9 cellular contexts compared by ENCODE assay signal in the genomic region with DNA sequence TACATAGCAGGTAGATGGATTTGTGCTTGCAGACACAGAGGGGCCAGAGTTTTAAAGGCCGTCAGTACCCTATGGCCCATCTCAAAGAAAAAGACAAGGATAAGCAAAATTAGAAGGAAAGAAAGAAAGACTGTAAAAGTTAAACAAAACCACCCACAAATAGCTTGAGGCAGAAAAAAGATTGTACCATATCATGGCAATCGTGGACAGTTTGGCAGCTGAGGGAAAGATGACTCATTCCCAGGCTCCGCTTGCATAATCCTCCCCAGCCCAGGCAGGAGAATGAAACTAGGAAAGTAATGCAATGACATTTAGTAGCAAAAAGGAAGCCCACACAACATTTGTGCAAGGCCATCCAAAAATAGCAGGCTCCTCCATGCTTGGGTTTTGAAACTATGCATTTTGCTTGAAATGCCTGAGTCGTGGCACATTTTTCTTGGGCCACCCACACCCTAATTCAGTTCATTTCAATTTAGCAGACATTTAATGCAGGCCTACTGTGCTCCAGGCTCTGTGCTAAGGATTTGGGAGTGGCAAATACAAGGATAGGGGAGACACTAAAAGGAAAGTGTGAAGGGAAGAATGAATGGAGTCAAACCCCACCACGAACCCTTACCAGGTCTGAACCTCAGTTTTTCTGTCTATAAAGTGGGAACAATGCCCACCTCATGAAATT. TPM values are rescaled to one million over a fixed set of nuclear protein-coding genes. Genes with fewer than 3 reads are reported as not detected.
A peak's percentile ranks its signal among the peaks of the same experiment; 100 is the strongest.
DNase-seq lines count a peak whose midpoint lies in the region; ATAC-seq and TF ChIP-seq lines count a peak whose summit lies in the region.
"Had no signal": no experiment of that assay in that cellular context is flagged by ENCODE, and none has a peak within 500 bp of the region (broad histone marks: within the 10 kb centered on the region; RNA-seq: fewer than 3 reads in every experiment).

No MANE protein-coding gene starts in this region.

- peak overlapping the region; percentile 26; the same call in 1 of the 2 replicates for H3K27ac ChIP-seq in MM.1S (ENCODE audit: low read length)
- peak overlapping the region; percentile 63 to 82 (median 78) for H3K27ac ChIP-seq in sigmoid colon

- H3K4me2 ChIP-seq in MM.1S (ENCODE audit: low read depth, low read length) = peak overlapping the region; percentile 58

- peaks cover 11% of the 10 kb centered on the region; the same call in 1 of the 2 replicates for H3F3A ChIP-seq in MM.1S (ENCODE audit: insufficient read depth, low read length)

- H3K36me3 Mint-ChIP-seq in activated naive CD8-positive, alpha-beta T cell treated with anti-CD3 and anti-CD28 coated beads for 36 hours = no peaks in the 10 kb centered on the region
- H3K36me3 Mint-ChIP-seq: T-cell had no signal

- H3K36me3 ChIP-seq in MM.1S (replicated peaks; ENCODE audit: insufficient read depth, low read length) (no peaks in the 10 kb centered on the region), sigmoid colon (no peaks in the 10 kb centered on the region)

- no peak overlapping the region for H3K9ac ChIP-seq in MM.1S (ENCODE audit: low read length)

- peaks cover 3% of the 10 kb centered on the region for H3K9me3 Mint-ChIP-seq in activated naive CD8-positive, alpha-beta T cell treated with anti-CD3 and anti-CD28 coated beads for 36 hours
- H3K9me3 Mint-ChIP-seq: T-cell had no signal

- peak overlapping the region; percentile 34; the same call in 1 of the 2 replicates for H2AFZ ChIP-seq in MM.1S (ENCODE audit: low read length)

- H3K9me3 ChIP-seq in MM.1S (replicated peaks; ENCODE audit: insufficient read depth, low read length) = no peaks in the 10 kb centered on the region
- H3K9me3 ChIP-seq in sigmoid colon = no peaks in the 10 kb centered on the region

- intact Hi-C loops in left cardiac atrium (cut with DNase I) (loop anchor here in 1 of 2 donors (10.0 kb wide), 1 partner anchor 80 kb away; no protein-coding TSS in a partner anchor), sigmoid colon (cut with DNase I) (loop anchor here (1.0 to 10.0 kb wide), 2 partner anchors 41 to 230 kb away; partner anchors contain the start of genes AAGAB, IQCH and SMAD3)

- H3K79me2 ChIP-seq in MM.1S (ENCODE audit: low read length) = no peaks in the 10 kb centered on the region

- peaks cover under 1% of the 10 kb centered on the region for H3K27me3 Mint-ChIP-seq in activated naive CD8-positive, alpha-beta T cell treated with anti-CD3 and anti-CD28 coated beads for 36 hours

- peaks cover 24% of the 10 kb centered on the region for H3K4me1 ChIP-seq in MM.1S (ENCODE audit: low read length)
- H3K4me1 ChIP-seq in sigmoid colon = peaks cover 3 to 37% (median 33%) of the 10 kb centered on the region in 4 donors

- 27 to 46% methylated on average over 5 of the region's 5 CpGs for WGBS in sigmoid colon, 2 donors

- no peak for TF ChIP-seq POLR2A in sigmoid colon (IDR thresholded peaks at IDR 0.05)

- peak; percentile 90 for DNase-seq in Daoy (ENCODE audit: low read depth)
- DNase-seq in MM.1S = peak; percentile 46
- DNase-seq in activated naive CD8-positive, alpha-beta T cell treated with anti-CD3 and anti-CD28 coated beads for 36 hours = peak; percentile 57
- peak; percentile 81 for DNase-seq in left cardiac atrium
- peak; percentile 92 for DNase-seq in sigmoid colon
- no peak for DNase-seq in NCI-H82 (lab: John Stamatoyannopoulos, UW)

- H3K27me3 ChIP-seq in MM.1S (replicated peaks; ENCODE audit: insufficient read depth, low read length) = no peaks in the 10 kb centered on the region
- no peaks in the 10 kb centered on the region for H3K27me3 ChIP-seq in sigmoid colon

- H3K4me3 ChIP-seq in MM.1S (ENCODE audit: low read length) (no peak overlapping the region), sigmoid colon (no peak overlapping the region)

- TF ChIP-seq EP300 in sigmoid colon (IDR thresholded peaks at IDR 0.05) = peak in 1 of 4 donors; percentile 53

- no peaks in the 10 kb centered on the region for H3K9me2 ChIP-seq in MM.1S (replicated peaks; ENCODE audit: insufficient read depth, low read length)

- no peaks in the 10 kb centered on the region for H4K20me1 ChIP-seq in MM.1S (ENCODE audit: insufficient read depth, low read length)

- H3K4me1 Mint-ChIP-seq in activated naive CD8-positive, alpha-beta T cell treated with anti-CD3 and anti-CD28 coated beads for 36 hours = peaks cover 47% of the 10 kb centered on the region

- peak; percentile 93 for ATAC-seq in left cardiac atrium
- no peak for ATAC-seq in GM19395 (IDR thresholded peaks at IDR 0.05; ENCODE audit: unreplicated experiment)
- no peak for ATAC-seq in HG02870 (IDR thresholded peaks at IDR 0.05; ENCODE audit: unreplicated experiment)
- ATAC-seq: T-cell had no signal

- H3K4me3 Mint-ChIP-seq in activated naive CD8-positive, alpha-beta T cell treated with anti-CD3 and anti-CD28 coated beads for 36 hours = no peak overlapping the region
- H3K4me3 Mint-ChIP-seq: T-cell had no signal

- H3K27ac Mint-ChIP-seq in activated naive CD8-positive, alpha-beta T cell treated with anti-CD3 and anti-CD28 coated beads for 36 hours = peak overlapping the region; percentile 30
- H3K27ac Mint-ChIP-seq: T-cell had no signal

- TF ChIP-seq CTCF in MM.1S (IDR thresholded peaks at IDR 0.05; ENCODE audit: low read length) (no peak), sigmoid colon (IDR thresholded peaks at IDR 0.05) (no peak)

RNA-seq across cellular contexts. Expression of gene SMAD3, which starts 40.9 kb away (rescaled TPM):
- 44.1 and 48.1 TPM in 2 replicates for total RNA-seq in Daoy (2014; rRNA removed; shearing (Covaris generic))
- 10 to 100 TPM; 15.7 to 16.4 TPM for total RNA-seq in activated naive CD8-positive, alpha-beta T cell treated with anti-CD3 and anti-CD28 coated beads for 36 hours
- total RNA-seq in left cardiac atrium (10 to 100 TPM; 24.0 to 37.5 TPM), sigmoid colon (10 to 100 TPM; 17.8 to 28.2 (median 18.4) TPM)
- polyA plus RNA-seq in sigmoid colon = 10 to 100 TPM; 12.5 to 23.2 (median 13.8) TPM

Comparison
In these comparisons a context has a peak if more than half of its experiments do, and no peak if none do; other contexts are left out.
1. ATAC-seq: peak in left cardiac atrium (2 of 2); none in GM19395 (single experiment) and HG02870 (single experiment).